Comparison of ENCODE assay signal across 18 cellular contexts in genomic region chr10:75335191-75335590, GRCh38.
DNase-seq lines count a peak whose midpoint lies in the region; ATAC-seq and TF ChIP-seq lines count a peak whose summit lies in the region.
"Had no signal": no experiment of that assay in that cellular context is flagged by ENCODE, and none has a peak within 500 bp of the region (broad histone marks: within the 10 kb centered on the region; RNA-seq: fewer than 3 reads in every experiment).

No MANE protein-coding gene starts in this region.

- no peak for TF ChIP-seq POLR2A in body of pancreas (IDR thresholded peaks at IDR 0.05)

- no peaks in the 10 kb centered on the region for H3K36me3 Mint-ChIP-seq in activated CD8-positive, alpha-beta T cell treated with anti-CD3 and anti-CD28 coated beads, Interleukin-2, amount 10 ng/mL, durations not matched to agents 7 days and 5 days (ENCODE audit: low read depth)
- H3K36me3 Mint-ChIP-seq: CD14-positive monocyte had no signal

- intact Hi-C loops in body of pancreas (cut with DNase I) = no loop called here
- intact Hi-C loops in dorsolateral prefrontal cortex (cut with DNase I) = no loop called here

- H3K9me3 Mint-ChIP-seq in activated CD8-positive, alpha-beta T cell treated with anti-CD3 and anti-CD28 coated beads, Interleukin-2, amount 10 ng/mL, durations not matched to agents 7 days and 5 days (ENCODE audit: insufficient read depth) = no peaks in the 10 kb centered on the region

- peaks cover 16% of the 10 kb centered on the region for H3K4me1 ChIP-seq in body of pancreas

- peak; percentile 40 for ATAC-seq in body of pancreas
- ATAC-seq in left lobe of liver = peak; percentile 23
- no peak for ATAC-seq in activated CD8-positive, alpha-beta T cell treated with anti-CD3 and anti-CD28 coated beads, Interleukin-2, amount 10 ng/mL, durations not matched to agents 7 days and 5 days
- ATAC-seq: K562 had no signal

- H3K27ac ChIP-seq in body of pancreas (peak overlapping the region in 3 of 4 donors; percentile 37 to 71 (median 58)), dorsolateral prefrontal cortex (no peak overlapping the region)
- H3K27ac ChIP-seq: HL-60 had no signal

- H3K4me3 ChIP-seq in body of pancreas (no peak overlapping the region), dorsolateral prefrontal cortex (no peak overlapping the region)
- H3K4me3 ChIP-seq: GM12878, K562 had no signal

- no peak overlapping the region for H3K4me3 Mint-ChIP-seq in activated CD8-positive, alpha-beta T cell treated with anti-CD3 and anti-CD28 coated beads, Interleukin-2, amount 10 ng/mL, durations not matched to agents 7 days and 5 days
- H3K4me3 Mint-ChIP-seq: CD14-positive monocyte had no signal

- no peaks in the 10 kb centered on the region for H3K9me3 ChIP-seq in body of pancreas

- no peaks in the 10 kb centered on the region for H3K36me3 ChIP-seq in body of pancreas (replicated peaks in 1 of 2; ENCODE audit: insufficient read depth in 1 of 2, low read depth in 2 of 2)

- H3K4me1 Mint-ChIP-seq in activated CD8-positive, alpha-beta T cell treated with anti-CD3 and anti-CD28 coated beads, Interleukin-2, amount 10 ng/mL, durations not matched to agents 7 days and 5 days (ENCODE audit: low read depth) = no peaks in the 10 kb centered on the region

- CTCF ChIA-PET in activated CD8-positive, alpha-beta T cell treated with anti-CD3 and anti-CD28 coated beads, Interleukin-2, amount 10 ng/mL, durations not matched to agents 7 days and 5 days (lab: Charles Lee) = no interaction called here

- no peak overlapping the region for H3K27ac Mint-ChIP-seq in activated CD8-positive, alpha-beta T cell treated with anti-CD3 and anti-CD28 coated beads, Interleukin-2, amount 10 ng/mL, durations not matched to agents 7 days and 5 days

- POLR2A ChIA-PET in activated CD8-positive, alpha-beta T cell treated with anti-CD3 and anti-CD28 coated beads, Interleukin-2, amount 10 ng/mL, durations not matched to agents 7 days and 5 days (lab: Charles Lee) = no interaction called here

- TF ChIP-seq CTCF in body of pancreas (IDR thresholded peaks at IDR 0.05) = no peak
- no peak for TF ChIP-seq CTCF in dorsolateral prefrontal cortex (IDR thresholded peaks at IDR 0.05 in 54 of 56, conservative IDR thresholded peaks at IDR 0.05 in 2 of 56; ENCODE audit: low read depth in 1 of 56, partially characterized antibody in 56 of 56)

- DNase-seq in EH (ENCODE audit: low read depth) = peak; percentile 10
- peak; percentile 39 for DNase-seq in NCI-H1694 treated with DMSO at 0.1 percent for 48 hours (lab: John Stamatoyannopoulos, UW)
- DNase-seq in body of pancreas = peak in 1 of 4 donors; percentile 5
- DNase-seq in left lobe of liver (ENCODE audit: low spot score) = no peak
- no peak for DNase-seq in activated CD8-positive, alpha-beta T cell treated with anti-CD3 and anti-CD28 coated beads, Interleukin-2, amount 10 ng/mL, durations not matched to agents 7 days and 5 days
- DNase-seq in dorsolateral prefrontal cortex = no peak
- no peak for DNase-seq in activated effector memory CD4-positive, alpha-beta T cell treated with Interleukin-2 at 50 U/mL for 16 hours
- no peak for DNase-seq in NCI-H187 (lab: John Stamatoyannopoulos, UW)
- DNase-seq: COR-L47, DMS53, NCI-H1048, NCI-H2029, NCI-H2171 treated with DMSO at 0.1 percent for 48 hours, NCI-H524 had no signal

- 18 to 32% methylated on average over 1 of the region's 1 CpG for WGBS in body of pancreas, 2 donors

- peaks cover 7% of the 10 kb centered on the region for H3K27me3 Mint-ChIP-seq in activated CD8-positive, alpha-beta T cell treated with anti-CD3 and anti-CD28 coated beads, Interleukin-2, amount 10 ng/mL, durations not matched to agents 7 days and 5 days (ENCODE audit: low read depth)

- no peaks in the 10 kb centered on the region for H3K27me3 ChIP-seq in body of pancreas
- H3K27me3 ChIP-seq in dorsolateral prefrontal cortex = peaks cover 0 to 12% (median 0%) of the 10 kb centered on the region in 45 donors

Comparison
In these comparisons a context has a peak if more than half of its experiments do, and no peak if none do; other contexts are left out.
1. DNase-seq: peak in EH (single experiment) and NCI-H1694 treated with DMSO at 0.1 percent for 48 hours (single experiment); none in left lobe of liver (single experiment), activated CD8-positive, alpha-beta T cell treated with anti-CD3 and anti-CD28 coated beads, Interleukin-2, amount 10 ng/mL, durations not matched to agents 7 days and 5 days (single experiment), dorsolateral prefrontal cortex (0 of 10), activated effector memory CD4-positive, alpha-beta T cell treated with Interleukin-2 at 50 U/mL for 16 hours (single experiment) and NCI-H187 (0 of 2).
2. H3K27ac ChIP-seq: peak in body of pancreas (3 of 4); none in dorsolateral prefrontal cortex (0 of 59).